19 cellular contexts compared by ENCODE assay signal in genomic region chr3:177672252-177672911, GRCh38.
"Had no signal": no experiment of that assay in that cellular context is flagged by ENCODE, and none has a peak within 500 bp of the region (broad histone marks: within the 10 kb centered on the region; RNA-seq: fewer than 3 reads in every experiment).

No MANE protein-coding gene starts in this region.

- H3K9me3 Mint-ChIP-seq: activated naive CD8-positive, alpha-beta T cell treated with anti-CD3 and anti-CD28 coated beads, Interleukin-2, amount 10 ng/mL, durations not matched to agents 7 days and 5 days; activated T-cell treated with anti-CD3 and anti-CD28 coated beads, Interleukin-2, amount 50 U/mL, for 24 hours; activated T-helper 2 cell treated with anti-CD3 and anti-CD28 coated beads, Interferon-gamma antibody, Interleukin-2, Interleukin-4, amounts not matched to agents 10 μg/mL and 5 μg/mL and 100 μg/mL, durations not matched to agents 14 hours and 24 hours and 36 hours; nephron progenitor cell; stimulated activated naive B cell treated with anti-CD40 and anti-IgM and Interleukin-4, amounts not matched to agents 10 μg/mL and 1 μg/mL and 100 μg/mL, for 72 hours had no signal

- H3K27me3 Mint-ChIP-seq: activated naive CD8-positive, alpha-beta T cell treated with anti-CD3 and anti-CD28 coated beads, Interleukin-2, amount 10 ng/mL, durations not matched to agents 7 days and 5 days; activated T-cell treated with anti-CD3 and anti-CD28 coated beads, Interleukin-2, amount 50 U/mL, for 24 hours; stimulated activated naive B cell treated with anti-CD40 and anti-IgM and Interleukin-4, amounts not matched to agents 10 μg/mL and 1 μg/mL and 100 μg/mL, for 72 hours had no signal

- ATAC-seq: stimulated activated naive B cell treated with anti-CD40 and anti-IgM and Interleukin-4, amounts not matched to agents 10 μg/mL and 1 μg/mL and 100 μg/mL, for 72 hours; WTC11 had no signal

- H3K9me3 ChIP-seq: heart left ventricle, transverse colon had no signal

- H3K27me3 ChIP-seq: cardiac muscle cell, heart left ventricle, transverse colon had no signal

- H3K27ac Mint-ChIP-seq: activated naive CD8-positive, alpha-beta T cell treated with anti-CD3 and anti-CD28 coated beads, Interleukin-2, amount 10 ng/mL, durations not matched to agents 7 days and 5 days; activated T-cell treated with anti-CD3 and anti-CD28 coated beads, Interleukin-2, amount 50 U/mL, for 24 hours; activated T-helper 2 cell treated with anti-CD3 and anti-CD28 coated beads, Interferon-gamma antibody, Interleukin-2, Interleukin-4, amounts not matched to agents 10 μg/mL and 5 μg/mL and 100 μg/mL, durations not matched to agents 14 hours and 24 hours and 36 hours; nephron progenitor cell; stimulated activated naive B cell treated with anti-CD40 and anti-IgM and Interleukin-4, amounts not matched to agents 10 μg/mL and 1 μg/mL and 100 μg/mL, for 72 hours; WTC11 had no signal

- H3K4me3 ChIP-seq: cardiac muscle cell, heart left ventricle, transverse colon had no signal

- H3K36me3 ChIP-seq: cardiac muscle cell, heart left ventricle, transverse colon had no signal

- H3K36me3 Mint-ChIP-seq: stimulated activated naive B cell treated with anti-CD40 and anti-IgM and Interleukin-4, amounts not matched to agents 10 μg/mL and 1 μg/mL and 100 μg/mL, for 72 hours; WTC11 had no signal

- DNase-seq: activated CD8-positive, alpha-beta memory T cell treated with anti-CD3 and anti-CD28 coated beads for 24 hours; activated CD8-positive, alpha-beta memory T cell treated with anti-CD3 and anti-CD28 coated beads, Interleukin-2, amount 50 U/mL, for 4 hours; activated naive CD4-positive, alpha-beta T cell; activated naive CD8-positive, alpha-beta T cell treated with anti-CD3 and anti-CD28 coated beads, Interleukin-2, amount 10 ng/mL, durations not matched to agents 7 days and 5 days; activated T-cell treated with anti-CD3 and anti-CD28 coated beads, Interleukin-2, amount 50 U/mL, for 24 hours; amygdala; cortex of kidney; heart left ventricle; midbrain; nephron progenitor cell; posterior cingulate gyrus; stimulated activated CD4-positive, alpha-beta T cell treated with anti-CD3 and anti-CD28 coated beads, Interleukin-2, amount 100 ng/mL, for 48 hours; stimulated activated CD8-positive, alpha-beta memory T cell treated with anti-CD3 and anti-CD28 coated beads, Interleukin-4, amount 100 ng/mL, for 48 hours; stimulated activated naive B cell treated with anti-CD40 and anti-IgM and Interleukin-4, amounts not matched to agents 10 μg/mL and 1 μg/mL and 100 μg/mL, for 72 hours; transverse colon had no signal

- H3K27ac ChIP-seq: cardiac muscle cell, epithelial cell of prostate had no signal

- H3K4me3 Mint-ChIP-seq: activated naive CD8-positive, alpha-beta T cell treated with anti-CD3 and anti-CD28 coated beads, Interleukin-2, amount 10 ng/mL, durations not matched to agents 7 days and 5 days; activated T-cell treated with anti-CD3 and anti-CD28 coated beads, Interleukin-2, amount 50 U/mL, for 24 hours; nephron progenitor cell; stimulated activated naive B cell treated with anti-CD40 and anti-IgM and Interleukin-4, amounts not matched to agents 10 μg/mL and 1 μg/mL and 100 μg/mL, for 72 hours; WTC11 had no signal
